Comparison of ENCODE assay signal across 16 cellular contexts in the genomic region with DNA sequence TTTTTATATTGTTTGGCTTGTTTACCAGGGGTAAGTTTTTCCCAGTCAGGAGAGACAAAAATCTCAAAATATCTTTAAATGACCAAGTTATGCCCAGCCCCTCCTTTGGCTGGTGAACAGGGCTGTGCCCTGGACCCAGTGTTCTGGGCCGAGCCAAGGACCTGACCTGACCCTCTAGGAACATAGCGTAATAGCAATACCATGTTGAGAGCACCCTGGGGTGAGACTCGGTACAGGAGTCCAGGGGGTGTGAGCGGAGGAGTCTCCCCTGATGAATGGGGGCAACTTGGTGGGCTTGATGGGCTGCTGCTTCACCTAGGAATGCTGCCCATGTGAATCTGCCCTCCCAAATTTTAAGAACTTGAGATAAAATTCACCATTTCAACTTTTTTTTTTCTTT.
"Had no signal": no experiment of that assay in that cellular context is flagged by ENCODE, and none has a peak within 500 bp of the region (broad histone marks: within the 10 kb centered on the region; RNA-seq: fewer than 3 reads in every experiment).

No MANE protein-coding gene starts in this region.

- H3K4me3 ChIP-seq: left lung, transverse colon had no signal

- H3K27ac ChIP-seq: left lung had no signal

- DNase-seq: activated CD4-positive, alpha-beta T cell treated with anti-CD3 and anti-CD28 coated beads for 4 hours; activated CD4-positive, alpha-beta T cell treated with anti-CD3 and anti-CD28 coated beads, Interleukin-2, amount 50 U/mL, for 48 hours; activated CD4-positive, CD25-positive, alpha-beta regulatory T cell; activated naive CD4-positive, alpha-beta T cell treated with Interleukin-2 at 50 U/mL for 16 hours; activated naive CD8-positive, alpha-beta T cell treated with anti-CD3 and anti-CD28 coated beads for 36 hours; activated T-cell treated with anti-CD3 and anti-CD28 coated beads, Interleukin-2, amount 50 U/mL, for 48 hours; cortex of kidney; kidney; mammary epithelial cell; midbrain; stimulated activated CD4-positive, alpha-beta T cell treated with anti-CD3 and anti-CD28 coated beads, Interleukin-4, amount 100 ng/mL, for 24 hours; stimulated activated naive CD4-positive, alpha-beta T cell treated with Interleukin-2 at 50 U/mL for 16 hours; transverse colon had no signal

- ATAC-seq: left lung had no signal

- FAIRE-seq: bronchial epithelial cell, endometrium, kidney had no signal

- H3K9me3 ChIP-seq: left lung, transverse colon had no signal

- H3K27me3 ChIP-seq: transverse colon had no signal
